In the genomic region with DNA sequence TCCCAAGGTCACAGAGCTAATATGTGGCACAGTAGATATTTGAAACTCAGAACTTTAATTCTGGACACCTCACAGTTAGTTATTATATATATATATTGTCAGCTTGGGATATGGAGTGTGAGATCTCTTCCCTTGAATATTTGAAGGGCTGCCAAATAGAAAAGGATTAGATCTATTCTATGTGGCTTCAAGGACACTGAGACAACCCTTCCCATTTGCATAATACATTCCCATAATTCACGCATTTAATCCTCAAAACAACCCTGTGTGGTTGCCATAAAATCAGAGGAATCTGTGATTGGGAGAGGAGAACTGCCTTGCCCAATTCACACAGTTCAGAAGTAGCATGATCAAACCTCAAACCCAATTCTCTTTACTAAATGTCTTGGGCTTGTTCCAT, we compare ENCODE assay signal across 18 cellular contexts.
"Had no signal": no experiment of that assay in that cellular context is flagged by ENCODE, and none has a peak within 500 bp of the region (broad histone marks: within the 10 kb centered on the region; RNA-seq: fewer than 3 reads in every experiment).

No MANE protein-coding gene starts in this region.

- ATAC-seq: heart left ventricle, right cardiac atrium, upper lobe of right lung had no signal

- H3K27ac ChIP-seq: gastrocnemius medialis, heart left ventricle, left lung, prostate gland, stomach, upper lobe of right lung had no signal

- H3K27me3 ChIP-seq: gastrocnemius medialis, left lung, stomach, upper lobe of right lung had no signal

- DNase-seq: activated B cell treated with CpG ODN at 0.5 μM for 24 hours; activated CD4-positive, alpha-beta memory T cell treated with anti-CD3 and anti-CD28 coated beads for 36 hours; activated CD4-positive, alpha-beta T cell treated with anti-CD3 and anti-CD28 coated beads for 4 hours; activated naive CD8-positive, alpha-beta T cell treated with anti-CD3 and anti-CD28 coated beads for 36 hours; activated T-cell treated with anti-CD3 and anti-CD28 coated beads for 4 hours; central memory CD4-positive, alpha-beta T cell; endodermal cell; gastrocnemius medialis; heart left ventricle; left lung; occipital lobe; right cardiac atrium; small intestine; stimulated activated CD4-positive, alpha-beta T cell treated with anti-CD3 and anti-CD28 coated beads, Interleukin-4, amount 100 ng/mL, for 1 hour; stomach; T-helper 9 cell; upper lobe of right lung had no signal

- H3K36me3 ChIP-seq: gastrocnemius medialis, heart left ventricle, left lung, prostate gland, stomach, upper lobe of right lung had no signal

- H3K4me1 ChIP-seq: gastrocnemius medialis, heart left ventricle, left lung, prostate gland, stomach, upper lobe of right lung had no signal

- H3K4me3 ChIP-seq: gastrocnemius medialis, heart left ventricle, left lung, prostate gland, stomach, upper lobe of right lung had no signal

- H3K9me3 ChIP-seq: gastrocnemius medialis, heart left ventricle, left lung, prostate gland, stomach, upper lobe of right lung had no signal
